Comparison of ENCODE assay signal across 18 cellular contexts in genomic region chr7:50367098-50367497, GRCh38.
DNase-seq lines count a peak whose midpoint lies in the region; ATAC-seq, FAIRE-seq and TF ChIP-seq lines count a peak whose summit lies in the region.
"Had no signal": no experiment of that assay in that cellular context is flagged by ENCODE, and none has a peak within 500 bp of the region (broad histone marks: within the 10 kb centered on the region; RNA-seq: fewer than 3 reads in every experiment).

No MANE protein-coding gene starts in this region.

- H3K27me3 Mint-ChIP-seq in activated T-helper 1 cell treated with anti-CD3 and anti-CD28 coated beads, Interleukin-12 subunit alpha, Interleukin-12 subunit beta, Interleukin-2, Interleukin-4 antibody, amounts not matched to agents 30 ng/mL and 10 ng/mL and 1 ng/mL, durations not matched to agents 14 hours and 24 hours and 36 hours (ENCODE audit: insufficient read depth) = no peaks in the 10 kb centered on the region
- H3K27me3 Mint-ChIP-seq in natural killer cell treated with Interleukin-12 subunit alpha and Interleukin-12 subunit beta and Interleukin-15 and Interleukin-18, amount 100 ng/mL, for 72 hours = no peaks in the 10 kb centered on the region

- ATAC-seq in natural killer cell treated with Interleukin-12 subunit alpha and Interleukin-12 subunit beta and Interleukin-15 and Interleukin-18, amount 100 ng/mL, for 72 hours = peak in 1 of 2 donors; percentile 40
- ATAC-seq in HG03196 (IDR thresholded peaks at IDR 0.05; ENCODE audit: unreplicated experiment) = no peak

- H3K4me3 Mint-ChIP-seq in activated T-helper 1 cell treated with anti-CD3 and anti-CD28 coated beads, Interleukin-12 subunit alpha, Interleukin-12 subunit beta, Interleukin-2, Interleukin-4 antibody, amounts not matched to agents 30 ng/mL and 10 ng/mL and 1 ng/mL, durations not matched to agents 14 hours and 24 hours and 36 hours = peak overlapping the region; percentile 69
- peak overlapping the region; percentile 75 for H3K4me3 Mint-ChIP-seq in natural killer cell treated with Interleukin-12 subunit alpha and Interleukin-12 subunit beta and Interleukin-15 and Interleukin-18, amount 100 ng/mL, for 72 hours
- H3K4me3 Mint-ChIP-seq: neural crest cell had no signal

- peak; percentile 57 for DNase-seq in activated CD4-positive, alpha-beta T cell treated with anti-CD3 and anti-CD28 coated beads for 48 hours
- no peak for DNase-seq in activated CD4-positive, alpha-beta T cell treated with anti-CD3 and anti-CD28 coated beads for 4 hours
- no peak for DNase-seq in GM19239 (ENCODE audit: insufficient read length, low spot score)
- DNase-seq in activated T-helper 1 cell treated with anti-CD3 and anti-CD28 coated beads, Interleukin-12 subunit alpha, Interleukin-12 subunit beta, Interleukin-2, Interleukin-4 antibody, amounts not matched to agents 30 ng/mL and 10 ng/mL and 1 ng/mL, durations not matched to agents 14 hours and 24 hours and 36 hours (ENCODE audit: low spot score) = no peak
- no peak for DNase-seq in natural killer cell treated with Interleukin-12 subunit alpha and Interleukin-12 subunit beta and Interleukin-15 and Interleukin-18, amount 100 ng/mL, for 72 hours (ENCODE audit: low spot score)
- no peak for DNase-seq in erythroblast (lab: John Stamatoyannopoulos, UW)
- DNase-seq in mesenteric fat pad (ENCODE audit: low spot score) = no peak
- DNase-seq: 8988T, C1 segment of cervical spinal cord, dermis blood vessel endothelial cell, glutamatergic neuron, H7, lower lobe of right lung, NCI-H2107, tibial artery, WERI-Rb-1 had no signal

- TF ChIP-seq POLR2A in erythroblast (IDR thresholded peaks at IDR 0.05; ENCODE audit: low read length) = no peak

- H3K36me3 Mint-ChIP-seq in activated T-helper 1 cell treated with anti-CD3 and anti-CD28 coated beads, Interleukin-12 subunit alpha, Interleukin-12 subunit beta, Interleukin-2, Interleukin-4 antibody, amounts not matched to agents 30 ng/mL and 10 ng/mL and 1 ng/mL, durations not matched to agents 14 hours and 24 hours and 36 hours (ENCODE audit: low read depth) = peaks cover 67% of the 10 kb centered on the region
- peaks cover 52% of the 10 kb centered on the region for H3K36me3 Mint-ChIP-seq in natural killer cell treated with Interleukin-12 subunit alpha and Interleukin-12 subunit beta and Interleukin-15 and Interleukin-18, amount 100 ng/mL, for 72 hours

- peak; percentile 52 for FAIRE-seq in GM19239 (lab: Jason Lieb, UNC)

- no peaks in the 10 kb centered on the region for H3K9me3 Mint-ChIP-seq in activated T-helper 1 cell treated with anti-CD3 and anti-CD28 coated beads, Interleukin-12 subunit alpha, Interleukin-12 subunit beta, Interleukin-2, Interleukin-4 antibody, amounts not matched to agents 30 ng/mL and 10 ng/mL and 1 ng/mL, durations not matched to agents 14 hours and 24 hours and 36 hours
- H3K9me3 Mint-ChIP-seq in natural killer cell treated with Interleukin-12 subunit alpha and Interleukin-12 subunit beta and Interleukin-15 and Interleukin-18, amount 100 ng/mL, for 72 hours = peaks cover 5% of the 10 kb centered on the region

- peaks cover 100% of the 10 kb centered on the region for H3K4me1 Mint-ChIP-seq in activated T-helper 1 cell treated with anti-CD3 and anti-CD28 coated beads, Interleukin-12 subunit alpha, Interleukin-12 subunit beta, Interleukin-2, Interleukin-4 antibody, amounts not matched to agents 30 ng/mL and 10 ng/mL and 1 ng/mL, durations not matched to agents 14 hours and 24 hours and 36 hours (ENCODE audit: low read depth)
- H3K4me1 Mint-ChIP-seq in natural killer cell treated with Interleukin-12 subunit alpha and Interleukin-12 subunit beta and Interleukin-15 and Interleukin-18, amount 100 ng/mL, for 72 hours (ENCODE audit: low read depth in 2 of 2) = peaks cover 80 to 97% of the 10 kb centered on the region in 2 donors
- H3K4me1 Mint-ChIP-seq: neural crest cell had no signal

- intact Hi-C loops in activated T-helper 1 cell treated with anti-CD3 and anti-CD28 coated beads, Interleukin-12 subunit alpha, Interleukin-12 subunit beta, Interleukin-2, Interleukin-4 antibody, amounts not matched to agents 30 ng/mL and 10 ng/mL and 1 ng/mL, durations not matched to agents 14 hours and 24 hours and 36 hours (cut with micrococcal nuclease) = no loop called here

- H3K27ac Mint-ChIP-seq in activated T-helper 1 cell treated with anti-CD3 and anti-CD28 coated beads, Interleukin-12 subunit alpha, Interleukin-12 subunit beta, Interleukin-2, Interleukin-4 antibody, amounts not matched to agents 30 ng/mL and 10 ng/mL and 1 ng/mL, durations not matched to agents 14 hours and 24 hours and 36 hours = peak overlapping the region; percentile 67
- H3K27ac Mint-ChIP-seq in natural killer cell treated with Interleukin-12 subunit alpha and Interleukin-12 subunit beta and Interleukin-15 and Interleukin-18, amount 100 ng/mL, for 72 hours = no peak overlapping the region
